27 cellular contexts compared by ENCODE assay signal in genomic region chr6:38955876-38956275, GRCh38.
A peak's percentile ranks its signal among the peaks of the same experiment; 100 is the strongest.
DNase-seq lines count a peak whose midpoint lies in the region; ATAC-seq, FAIRE-seq and TF ChIP-seq lines count a peak whose summit lies in the region.
"Had no signal": no experiment of that assay in that cellular context is flagged by ENCODE, and none has a peak within 500 bp of the region (broad histone marks: within the 10 kb centered on the region; RNA-seq: fewer than 3 reads in every experiment).

No MANE protein-coding gene starts in this region.

- no peak overlapping the region for H3K4me3 ChIP-seq in mammary epithelial cell (replicated peaks in 1 of 3; ENCODE audit: insufficient read depth in 1 of 3, low read depth in 2 of 3, low read length in 3 of 3)
- H3K4me3 ChIP-seq in left ventricle myocardium inferior, result no peak overlapping the region
- H3K4me3 ChIP-seq in pancreas, result no peak overlapping the region
- H3K4me3 ChIP-seq in coronary artery, result no peak overlapping the region
- H3K4me3 ChIP-seq: SJCRH30 had no signal

- H2AFZ ChIP-seq in mammary epithelial cell (ENCODE audit: low read depth, low read length), result no peak overlapping the region

- peaks cover 6% of the 10 kb centered on the region for H3K36me3 Mint-ChIP-seq in MCF 10A (ENCODE audit: insufficient read depth, unreplicated experiment)

- dilution Hi-C loops in mammary epithelial cell (cut with HindIII; ENCODE audit: low sequenced_read_pairs), result no loop called here

- BruUV-seq in MCF 10A (replicated peaks; lab: Mats Ljungman, UMichigan) (no TSS peak), mammary epithelial cell (replicated peaks; lab: Mats Ljungman, UMichigan) (no TSS peak)

- POLR2A ChIA-PET in MCF 10A (lab: Yijun Ruan, JAX), result no interaction called here

- no peaks in the 10 kb centered on the region for H3K27me3 Mint-ChIP-seq in MCF 10A (ENCODE audit: insufficient read depth, unreplicated experiment)

- no peaks in the 10 kb centered on the region for H4K20me1 ChIP-seq in mammary epithelial cell (ENCODE audit: insufficient read depth, low read length)

- intact Hi-C loops in MCF 10A (cut with micrococcal nuclease) (no loop called here), mammary epithelial cell (cut with micrococcal nuclease) (no loop called here), left ventricle myocardium inferior (cut with micrococcal nuclease) (no loop called here), pancreas (cut with DNase I) (no loop called here)

- no peak for TF ChIP-seq CTCF in MCF 10A (IDR thresholded peaks at IDR 0.05; ENCODE audit: unreplicated experiment)
- no peak for TF ChIP-seq CTCF in mammary epithelial cell (conservative IDR thresholded peaks at IDR 0.05 in 1 of 2, IDR thresholded peaks at IDR 0.05 in 1 of 2; ENCODE audit: extremely low read depth in 1 of 2, insufficient read depth in 1 of 2, low read depth in 1 of 2, low read length in 2 of 2)
- no peak for TF ChIP-seq CTCF in left ventricle myocardium inferior (IDR thresholded peaks at IDR 0.05; ENCODE audit: borderline replicate concordance)
- no peak for TF ChIP-seq CTCF in pancreas (IDR thresholded peaks at IDR 0.05)
- TF ChIP-seq CTCF in coronary artery (IDR thresholded peaks at IDR 0.05), result no peak

- H3K9ac ChIP-seq in mammary epithelial cell (ENCODE audit: insufficient read depth, low read length), result no peak overlapping the region

- no peaks in the 10 kb centered on the region for H3K79me2 ChIP-seq in mammary epithelial cell (ENCODE audit: insufficient read depth, low read length)

- in situ Hi-C loops in mammary epithelial cell (cut with MboI; ENCODE audit: low sequenced_read_pairs in 2 of 2), result no loop called here

- ATAC-seq in pancreas (peak; percentile 35 to 71 (median 46)), HG02938 (IDR thresholded peaks at IDR 0.05; ENCODE audit: unreplicated experiment) (no peak)
- ATAC-seq: HCT116, SK-N-SH treated with all-trans-retinoic acid at 6 μM for 48 hours had no signal

- H3K4me2 ChIP-seq in mammary epithelial cell (ENCODE audit: insufficient read depth, low read depth, low read length), result no peak overlapping the region

- H3K4me1 Mint-ChIP-seq in MCF 10A (ENCODE audit: insufficient read depth, unreplicated experiment), result peaks cover 16% of the 10 kb centered on the region

- no peak for FAIRE-seq in pancreas (lab: Jason Lieb, UNC)
- FAIRE-seq: D721Med, GM19239, H1, RCC 7860 had no signal

- H3K27ac Mint-ChIP-seq in MCF 10A (ENCODE audit: low read depth, unreplicated experiment), result no peak overlapping the region

- DNase-seq in MCF 10A (ENCODE audit: unreplicated experiment) (peak; percentile 72), mammary epithelial cell (no peak), NCI-H446 (lab: John Stamatoyannopoulos, UW) (peak; percentile 94 to 99), left ventricle myocardium inferior (peak; percentile 17), pancreas (peak in 3 of 6 donors; percentile 4 to 28 (median 25)), coronary artery (ENCODE audit: low spot score) (no peak)
- no peak for DNase-seq in activated CD4-positive, alpha-beta T cell treated with anti-CD3 and anti-CD28 coated beads, Interleukin-2, amount 50 U/mL, for 1 hour
- DNase-seq: BE2C, IMR-90, KG1, NCI-H1092 treated with DMSO at 0.1 percent for 48 hours, NCI-H1436, NCI-H187, NCI-H2081 treated with DMSO at 0.1 percent for 48 hours, NCI-H2171, NCI-H226, NCI-H524, NCI-H774, SJCRH30 had no signal

- CTCF ChIA-PET in MCF 10A (lab: Yijun Ruan, JAX), result interaction anchor here (0.5 kb wide), 1 partner anchor 10 kb away, joined by 3 read pairs; no protein-coding TSS in a partner anchor
- CTCF ChIA-PET in mammary epithelial cell (lab: Charles Lee; ENCODE audit: low non-redundant PET), result no interaction called here

- H3K9me3 ChIP-seq in mammary epithelial cell (replicated peaks; ENCODE audit: insufficient read depth, low read length), result no peaks in the 10 kb centered on the region
- no peaks in the 10 kb centered on the region for H3K9me3 ChIP-seq in left ventricle myocardium inferior (replicated peaks)
- H3K9me3 ChIP-seq in pancreas, result no peaks in the 10 kb centered on the region
- H3K9me3 ChIP-seq: BE2C, SJCRH30 had no signal

- H3K27me3 ChIP-seq in mammary epithelial cell (ENCODE audit: insufficient read depth, low read length) (peaks cover 4% of the 10 kb centered on the region), left ventricle myocardium inferior (ENCODE audit: low read depth) (peaks cover 24% of the 10 kb centered on the region), pancreas (no peaks in the 10 kb centered on the region)
- H3K27me3 ChIP-seq: SJCRH30 had no signal

- 17% methylated on average over 2 of the region's 2 CpGs for WGBS in mammary epithelial cell (ENCODE audit: low coverage, missing lambda C conversion rate)
- 21 to 32% methylated on average over 2 of the region's 2 CpGs for WGBS in pancreas, 2 donors

- H3K9me3 Mint-ChIP-seq in MCF 10A (ENCODE audit: unreplicated experiment), result peaks cover 6% of the 10 kb centered on the region

- H3K36me3 ChIP-seq in mammary epithelial cell (ENCODE audit: insufficient read depth, low read length) (no peaks in the 10 kb centered on the region), left ventricle myocardium inferior (no peaks in the 10 kb centered on the region), pancreas (no peaks in the 10 kb centered on the region)
- H3K36me3 ChIP-seq: BE2C, SJCRH30 had no signal

- no peak overlapping the region for H3K4me3 Mint-ChIP-seq in MCF 10A (ENCODE audit: unreplicated experiment)

- no peak overlapping the region for H3K27ac ChIP-seq in mammary epithelial cell (ENCODE audit: insufficient read depth, low read depth, low read length)
- no peak overlapping the region for H3K27ac ChIP-seq in left ventricle myocardium inferior (replicated peaks)
- no peak overlapping the region for H3K27ac ChIP-seq in pancreas
- no peak overlapping the region for H3K27ac ChIP-seq in coronary artery
- H3K27ac ChIP-seq: 22Rv1, SJCRH30 had no signal

- H3K4me1 ChIP-seq in mammary epithelial cell (ENCODE audit: insufficient read depth, low read length), result no peaks in the 10 kb centered on the region
- peaks cover 5% of the 10 kb centered on the region for H3K4me1 ChIP-seq in left ventricle myocardium inferior
- no peaks in the 10 kb centered on the region for H3K4me1 ChIP-seq in pancreas
- H3K4me1 ChIP-seq: BE2C, SJCRH30 had no signal

Comparison
In these comparisons a context has a peak if more than half of its experiments do, and no peak if none do; other contexts are left out.
1. DNase-seq: peak in MCF 10A (single experiment), NCI-H446 (2 of 2) and left ventricle myocardium inferior (single experiment); none in mammary epithelial cell (single experiment), coronary artery (single experiment) and activated CD4-positive, alpha-beta T cell treated with anti-CD3 and anti-CD28 coated beads, Interleukin-2, amount 50 U/mL, for 1 hour (single experiment).